ENCODE assay signal across 8 cellular contexts in genomic region chr17:53900951-53901350, GRCh38.
"Had no signal": no experiment of that assay in that cellular context is flagged by ENCODE, and none has a peak within 500 bp of the region (broad histone marks: within the 10 kb centered on the region; RNA-seq: fewer than 3 reads in every experiment).

No MANE protein-coding gene starts in this region.

- ATAC-seq: GM12878 had no signal

- FAIRE-seq: G401.6, GM12878, GM12891, GM12892, GM18507, GM19239 had no signal

- H3K4me3 ChIP-seq: GM12878 had no signal

- DNase-seq: GDM1, GF-D8 had no signal
